ENCODE assay signal across 8 cellular contexts in the genomic region with DNA sequence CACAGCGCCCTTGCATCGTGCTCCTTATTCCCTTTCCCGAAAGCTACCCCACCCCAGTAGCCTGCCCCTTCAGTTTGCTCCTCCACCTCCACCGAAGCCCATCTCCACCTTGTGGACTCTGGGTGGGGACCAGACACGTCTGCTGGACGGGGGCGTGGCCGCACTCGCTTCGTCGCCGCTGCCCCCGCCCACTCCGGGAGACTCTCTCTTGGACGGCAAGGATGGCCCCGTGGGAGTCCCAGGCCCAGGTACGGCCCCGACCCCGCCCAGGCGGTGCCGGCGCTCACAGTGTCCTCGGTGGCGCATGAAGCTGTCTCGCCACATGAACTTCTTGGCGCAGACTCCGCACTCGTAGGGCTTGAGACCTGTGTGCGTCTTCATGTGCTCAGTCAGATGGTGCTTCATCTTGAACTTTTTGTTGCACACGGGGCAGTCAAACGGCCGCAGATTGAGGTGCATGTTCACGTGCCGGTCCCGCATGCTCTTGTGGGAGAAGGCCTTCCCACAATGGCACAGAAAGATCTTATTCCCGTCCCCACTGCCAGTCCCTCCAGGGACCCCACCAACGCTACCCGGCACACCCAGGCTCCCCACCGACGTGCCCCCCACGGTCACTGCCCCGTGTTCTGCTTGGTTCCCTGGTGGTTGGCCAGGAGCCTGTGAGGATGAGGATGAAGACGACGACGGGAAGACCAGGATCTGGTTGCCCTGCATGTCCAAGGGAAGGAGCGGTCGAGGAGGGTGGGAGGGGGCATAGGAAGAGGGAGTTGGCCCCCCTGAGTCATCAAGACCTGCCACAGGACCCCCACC. TPM values are rescaled to one million over a fixed set of nuclear protein-coding genes. Genes with fewer than 3 reads are reported as not detected.
DNase-seq lines count a peak whose midpoint lies in the region; ATAC-seq, FAIRE-seq and TF ChIP-seq lines count a peak whose summit lies in the region.

No MANE protein-coding gene starts in this region.

- H3K4me1 Mint-ChIP-seq in HFFc6 (ENCODE audit: low read depth) = peaks cover 56% of the 10 kb centered on the region
- peaks cover 53% of the 10 kb centered on the region for H3K4me1 Mint-ChIP-seq in activated naive CD8-positive, alpha-beta T cell treated with anti-CD3 and anti-CD28 coated beads, Interleukin-2, amount 10 ng/mL, durations not matched to agents 7 days and 5 days
- H3K4me1 Mint-ChIP-seq in stimulated activated memory B cell treated with anti-CD40 and anti-IgM and Interleukin-4, amounts not matched to agents 10 μg/mL and 1 μg/mL and 100 μg/mL, for 72 hours = peaks cover 83% of the 10 kb centered on the region

- peak overlapping the region; percentile 98 for H3K27ac Mint-ChIP-seq in HFFc6
- peak overlapping the region; percentile 97 for H3K27ac Mint-ChIP-seq in activated naive CD8-positive, alpha-beta T cell treated with anti-CD3 and anti-CD28 coated beads, Interleukin-2, amount 10 ng/mL, durations not matched to agents 7 days and 5 days
- H3K27ac Mint-ChIP-seq in stimulated activated memory B cell treated with anti-CD40 and anti-IgM and Interleukin-4, amounts not matched to agents 10 μg/mL and 1 μg/mL and 100 μg/mL, for 72 hours = peak overlapping the region; percentile 97

- no peak for ATAC-seq in activated naive CD8-positive, alpha-beta T cell treated with anti-CD3 and anti-CD28 coated beads, Interleukin-2, amount 10 ng/mL, durations not matched to agents 7 days and 5 days (ENCODE audit: low read depth)
- ATAC-seq in stimulated activated memory B cell treated with anti-CD40 and anti-IgM and Interleukin-4, amounts not matched to agents 10 μg/mL and 1 μg/mL and 100 μg/mL, for 72 hours = peak; percentile 0

- H3K4me3 Mint-ChIP-seq in HFFc6 = peak overlapping the region; percentile 98
- peak overlapping the region; percentile 98 for H3K4me3 Mint-ChIP-seq in activated naive CD8-positive, alpha-beta T cell treated with anti-CD3 and anti-CD28 coated beads, Interleukin-2, amount 10 ng/mL, durations not matched to agents 7 days and 5 days
- H3K4me3 Mint-ChIP-seq in stimulated activated memory B cell treated with anti-CD40 and anti-IgM and Interleukin-4, amounts not matched to agents 10 μg/mL and 1 μg/mL and 100 μg/mL, for 72 hours = peak overlapping the region; percentile 100

- no peaks in the 10 kb centered on the region for H3K27me3 ChIP-seq in iPS-15b (ENCODE audit: control insufficient read depth, insufficient read depth, low read length)

- POLR2A ChIA-PET in activated naive CD8-positive, alpha-beta T cell treated with anti-CD3 and anti-CD28 coated beads, Interleukin-2, amount 10 ng/mL, durations not matched to agents 7 days and 5 days (lab: Charles Lee) = interaction anchor here (1.2 kb wide), 1 partner anchor 30 kb away, joined by 4 read pairs; no protein-coding TSS in a partner anchor
- POLR2A ChIA-PET in GM10248 (lab: Yijun Ruan, JAX) = no interaction called here

- H3K9me3 ChIP-seq in iPS-15b (ENCODE audit: control insufficient read depth, insufficient read depth, low read length) = no peaks in the 10 kb centered on the region

- peaks cover 18% of the 10 kb centered on the region for H3K36me3 ChIP-seq in iPS-15b (ENCODE audit: control insufficient read depth, insufficient read depth, low read length)

- FAIRE-seq in GM12892 (lab: Jason Lieb, UNC) = no peak

- peaks cover 11% of the 10 kb centered on the region for H3K4me1 ChIP-seq in iPS-15b (ENCODE audit: control insufficient read depth, insufficient read depth, low read length)

- peak overlapping the region; percentile 96 for H3K4me3 ChIP-seq in iPS-15b (ENCODE audit: low read depth, low read length)

- CTCF ChIA-PET in GM10248 (lab: Yijun Ruan, JAX) = interaction anchor here (1.0 to 1.2 kb wide), 2 partner anchors 29 to 67 kb away, joined by 3 read pairs; no protein-coding TSS in a partner anchor

- peaks cover 33% of the 10 kb centered on the region for H3K36me3 Mint-ChIP-seq in HFFc6 (ENCODE audit: low read depth)
- peaks cover 48% of the 10 kb centered on the region for H3K36me3 Mint-ChIP-seq in activated naive CD8-positive, alpha-beta T cell treated with anti-CD3 and anti-CD28 coated beads, Interleukin-2, amount 10 ng/mL, durations not matched to agents 7 days and 5 days
- peaks cover 58% of the 10 kb centered on the region for H3K36me3 Mint-ChIP-seq in stimulated activated memory B cell treated with anti-CD40 and anti-IgM and Interleukin-4, amounts not matched to agents 10 μg/mL and 1 μg/mL and 100 μg/mL, for 72 hours

- DNase-seq in AG20443 (ENCODE audit: low spot score) = peak; percentile 21
- no peak for DNase-seq in HFFc6
- no peak for DNase-seq in activated naive CD8-positive, alpha-beta T cell treated with anti-CD3 and anti-CD28 coated beads, Interleukin-2, amount 10 ng/mL, durations not matched to agents 7 days and 5 days
- DNase-seq in GM10248 (ENCODE audit: extremely low spot score) = no peak
- no peak for DNase-seq in GM12892 (ENCODE audit: insufficient read length)
- DNase-seq in HuH-7 (ENCODE audit: low spot score) = no peak

- H3K9me3 Mint-ChIP-seq in HFFc6 = no peaks in the 10 kb centered on the region
- H3K9me3 Mint-ChIP-seq in activated naive CD8-positive, alpha-beta T cell treated with anti-CD3 and anti-CD28 coated beads, Interleukin-2, amount 10 ng/mL, durations not matched to agents 7 days and 5 days = no peaks in the 10 kb centered on the region
- H3K9me3 Mint-ChIP-seq in stimulated activated memory B cell treated with anti-CD40 and anti-IgM and Interleukin-4, amounts not matched to agents 10 μg/mL and 1 μg/mL and 100 μg/mL, for 72 hours = no peaks in the 10 kb centered on the region

- TF ChIP-seq CTCF in HFFc6 (IDR thresholded peaks at IDR 0.05) = no peak
- no peak for TF ChIP-seq CTCF in GM10248 (IDR thresholded peaks at IDR 0.05; ENCODE audit: control extremely low read depth, extremely low read depth, low read depth, missing control alignments)

- H3K9ac ChIP-seq in iPS-15b (ENCODE audit: low read depth, low read length) = no peak overlapping the region

- TF ChIP-seq POLR2A in GM12892 (IDR thresholded peaks at IDR 0.05; ENCODE audit: low read depth, low read length) = no peak

- peaks cover 6% of the 10 kb centered on the region for H3K27me3 Mint-ChIP-seq in HFFc6 (ENCODE audit: insufficient read depth)
- H3K27me3 Mint-ChIP-seq in activated naive CD8-positive, alpha-beta T cell treated with anti-CD3 and anti-CD28 coated beads, Interleukin-2, amount 10 ng/mL, durations not matched to agents 7 days and 5 days = no peaks in the 10 kb centered on the region
- H3K27me3 Mint-ChIP-seq in stimulated activated memory B cell treated with anti-CD40 and anti-IgM and Interleukin-4, amounts not matched to agents 10 μg/mL and 1 μg/mL and 100 μg/mL, for 72 hours = no peaks in the 10 kb centered on the region

RNA-seq across cellular contexts. Expression of gene TAPBP, which starts 1.3 kb away (rescaled TPM):
- 100 to 1,000 TPM in 5 of 6 experiments, 10 to 100 TPM in 1; 88.7 to 118 (median 104) TPM for total RNA-seq in HFFc6 (2021; fragmentation: NEBNext Ultra II Directional; extraction: Animal tissue kit (Norgen Biotek cat#: 25700))
- total RNA-seq in activated naive CD8-positive, alpha-beta T cell treated with anti-CD3 and anti-CD28 coated beads, Interleukin-2, amount 10 ng/mL, durations not matched to agents 7 days and 5 days = 100 to 1,000 TPM; 250 to 257 TPM
- polyA plus RNA-seq in GM12892 (2012; ENCODE audit: missing spikeins) = 51.3 TPM

RNA-seq across cellular contexts. Expression of gene ZBTB22, which starts 2.4 kb away (rescaled TPM):
- total RNA-seq in HFFc6 (2021; fragmentation: NEBNext Ultra II Directional; extraction: Animal tissue kit (Norgen Biotek cat#: 25700)) = 10 to 100 TPM; 15.2 to 19.9 (median 17.0) TPM
- 10 to 100 TPM; 20.9 to 24.5 TPM for total RNA-seq in activated naive CD8-positive, alpha-beta T cell treated with anti-CD3 and anti-CD28 coated beads, Interleukin-2, amount 10 ng/mL, durations not matched to agents 7 days and 5 days
- polyA plus RNA-seq in GM12892 (2012; ENCODE audit: missing spikeins) = 6.0 TPM

RNA-seq across cellular contexts. Expression of gene DAXX, which starts 7.6 kb away (rescaled TPM):
- 10 to 100 TPM; 44.9 to 53.2 (median 50.4) TPM for total RNA-seq in HFFc6 (2021; fragmentation: NEBNext Ultra II Directional; extraction: Animal tissue kit (Norgen Biotek cat#: 25700))
- 100 to 1,000 TPM; 108 to 117 TPM for total RNA-seq in activated naive CD8-positive, alpha-beta T cell treated with anti-CD3 and anti-CD28 coated beads, Interleukin-2, amount 10 ng/mL, durations not matched to agents 7 days and 5 days
- polyA plus RNA-seq in GM12892 (2012; ENCODE audit: missing spikeins) = 40.0 TPM

RNA-seq across cellular contexts. Expression of gene RGL2, which starts 16.4 kb away (rescaled TPM):
- total RNA-seq in HFFc6 (2021; fragmentation: NEBNext Ultra II Directional; extraction: Animal tissue kit (Norgen Biotek cat#: 25700)) = 10 to 100 TPM; 26.7 to 31.6 (median 27.9) TPM
- total RNA-seq in activated naive CD8-positive, alpha-beta T cell treated with anti-CD3 and anti-CD28 coated beads, Interleukin-2, amount 10 ng/mL, durations not matched to agents 7 days and 5 days = 10 to 100 TPM; 65.4 to 65.5 TPM
- polyA plus RNA-seq in GM12892 (2012; ENCODE audit: missing spikeins) = 11.8 TPM

RNA-seq across cellular contexts. Expression of gene PFDN6, which starts 25.7 kb away (rescaled TPM):
- 10 to 100 TPM; 52.1 to 73.7 (median 69.7) TPM for total RNA-seq in HFFc6 (2021; fragmentation: NEBNext Ultra II Directional; extraction: Animal tissue kit (Norgen Biotek cat#: 25700))
- total RNA-seq in activated naive CD8-positive, alpha-beta T cell treated with anti-CD3 and anti-CD28 coated beads, Interleukin-2, amount 10 ng/mL, durations not matched to agents 7 days and 5 days = 10 to 100 TPM; 53.3 to 54.7 TPM
- polyA plus RNA-seq in GM12892 (2012; ENCODE audit: missing spikeins) = 203 TPM
